In the genomic region with DNA sequence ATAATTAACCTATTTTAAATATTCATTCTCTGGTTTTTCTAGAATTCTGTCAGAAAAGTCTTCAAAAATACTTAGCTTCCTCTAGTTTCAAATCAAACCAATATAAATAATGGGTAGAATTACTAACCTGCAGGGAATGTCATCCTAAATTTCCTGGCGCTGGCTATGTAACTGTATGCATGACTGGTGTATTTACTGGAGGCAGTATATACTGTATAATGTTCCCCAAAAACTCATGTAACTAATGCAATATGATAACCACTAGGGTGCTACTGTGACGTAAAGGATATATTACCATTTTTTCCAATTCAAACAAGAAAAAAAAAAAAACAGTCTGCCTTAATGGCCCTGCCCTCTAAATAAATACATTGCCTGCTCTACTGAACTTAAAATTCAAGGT, we compare ENCODE assay signal across 29 cellular contexts.
"Had no signal": no experiment of that assay in that cellular context is flagged by ENCODE, and none has a peak within 500 bp of the region (broad histone marks: within the 10 kb centered on the region; RNA-seq: fewer than 3 reads in every experiment).

No MANE protein-coding gene starts in this region.

- H3K4me1 ChIP-seq: adrenal gland, breast epithelium had no signal

- H3K36me3 ChIP-seq: adrenal gland, ascending aorta, brain microvascular endothelial cell, breast epithelium, cardiac muscle cell had no signal

- H3K9me3 ChIP-seq: adrenal gland, ascending aorta, body of pancreas, breast epithelium had no signal

- H3K4me3 ChIP-seq: adrenal gland, ascending aorta, body of pancreas, breast epithelium, cardiac muscle cell had no signal

- DNase-seq: activated effector memory CD4-positive, alpha-beta T cell treated with anti-CD3 and anti-CD28 coated beads, Interleukin-2, amount 50 U/mL, for 16 hours; activated effector memory CD4-positive, alpha-beta T cell treated with Interleukin-2 at 50 U/mL for 16 hours; activated gamma-delta T cell; activated gamma-delta T cell treated with Interleukin-2 at 50 U/mL for 16 hours; activated naive CD4-positive, alpha-beta T cell; activated naive CD4-positive, alpha-beta T cell treated with anti-CD3 and anti-CD28 coated beads for 36 hours; activated naive CD4-positive, alpha-beta T cell treated with anti-CD3 and anti-CD28 coated beads, Interleukin-2, amount 10 ng/mL, durations not matched to agents 7 days and 5 days; activated naive CD4-positive, alpha-beta T cell treated with anti-CD3 and anti-CD28 coated beads, Interleukin-2, amount 50 U/mL, for 16 hours; activated naive CD4-positive, alpha-beta T cell treated with Interleukin-2 at 50 U/mL for 16 hours; activated naive CD8-positive, alpha-beta T cell treated with anti-CD3 and anti-CD28 coated beads for 36 hours; activated naive CD8-positive, alpha-beta T cell treated with anti-CD3 and anti-CD28 coated beads, Interleukin-2, amount 10 ng/mL, durations not matched to agents 7 days and 5 days; activated naive CD8-positive, alpha-beta T cell treated with anti-CD3 and anti-CD28 coated beads, Interleukin-2, amount 50 U/mL, for 24 hours; activated T-cell treated with anti-CD3 and anti-CD28 coated beads, Interleukin-2, amount 50 U/mL, for 24 hours; activated T-cell treated with anti-CD3 and anti-CD28 coated beads, Interleukin-2, amount 50 U/mL, for 4 hours; activated T-cell treated with anti-CD3 and anti-CD28 coated beads, Interleukin-2, amount 50 U/mL, for 48 hours; activated T-cell treated with anti-CD3 and anti-CD28 coated beads, Interleukin-2, amount 50 U/mL, for 72 hours; adrenal gland; amniotic stem cell; amygdala; anterior cingulate cortex; aorta; brain microvascular endothelial cell; caudate nucleus; central memory CD4-positive, alpha-beta T cell; cerebellar nuclear complex had no signal

- H3K27ac ChIP-seq: adrenal gland, ascending aorta, body of pancreas, brain microvascular endothelial cell, breast epithelium, cardiac muscle cell had no signal

- H3K27me3 ChIP-seq: ascending aorta, body of pancreas, brain microvascular endothelial cell, cardiac muscle cell had no signal
